ENCODE assay signal across 20 cellular contexts in the genomic region with DNA sequence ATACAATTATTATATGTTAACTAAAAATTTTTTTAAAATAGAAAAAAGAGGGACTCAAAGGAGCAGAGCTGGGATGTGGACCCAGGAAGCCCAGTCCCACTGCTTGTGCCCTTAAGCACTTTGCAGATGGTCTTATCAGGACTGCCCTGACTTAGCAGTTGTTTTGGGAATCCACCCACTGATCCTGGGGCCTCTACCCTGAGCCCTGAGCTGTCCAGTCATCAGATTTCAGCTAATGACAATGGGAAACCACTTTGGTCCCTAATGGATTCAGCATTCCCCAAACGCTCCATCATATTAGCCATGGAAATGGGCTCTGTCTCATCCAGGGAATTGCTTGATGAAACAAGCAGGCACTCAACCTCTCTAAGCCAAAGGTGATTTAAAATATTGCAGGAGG. TPM values are rescaled to one million over a fixed set of nuclear protein-coding genes. Genes with fewer than 3 reads are reported as not detected.
DNase-seq lines count a peak whose midpoint lies in the region; ATAC-seq and TF ChIP-seq lines count a peak whose summit lies in the region.
"Had no signal": no experiment of that assay in that cellular context is flagged by ENCODE, and none has a peak within 500 bp of the region (broad histone marks: within the 10 kb centered on the region; RNA-seq: fewer than 3 reads in every experiment).

No MANE protein-coding gene starts in this region.

- no peak for TF ChIP-seq POLR2A in esophagus muscularis mucosa (IDR thresholded peaks at IDR 0.05; ENCODE audit: low read depth)
- TF ChIP-seq POLR2A in GM18505 (IDR thresholded peaks at IDR 0.05; ENCODE audit: borderline replicate concordance, extremely low read depth, insufficient read depth, insufficient read length), result no peak

- H4K20me1 ChIP-seq in neural progenitor cell (ENCODE audit: low read depth), result no peaks in the 10 kb centered on the region
- H4K20me1 ChIP-seq: BLaER1 had no signal

- H2AFZ ChIP-seq in neural progenitor cell (replicated peaks), result no peak overlapping the region
- H2AFZ ChIP-seq: GM23248 had no signal

- H3K36me3 ChIP-seq in esophagus muscularis mucosa, result no peaks in the 10 kb centered on the region
- no peaks in the 10 kb centered on the region for H3K36me3 ChIP-seq in neural progenitor cell
- H3K36me3 ChIP-seq: BLaER1 had no signal

- H3K4me3 Mint-ChIP-seq in neural progenitor cell, result no peak overlapping the region
- H3K4me3 Mint-ChIP-seq: B cell; CD4-positive, CD25-positive, alpha-beta regulatory T cell; CD8-positive, alpha-beta memory T cell had no signal

- H3K4me1 Mint-ChIP-seq in neural progenitor cell, result peaks cover 9% of the 10 kb centered on the region
- H3K4me1 Mint-ChIP-seq: B cell; CD4-positive, CD25-positive, alpha-beta regulatory T cell; CD8-positive, alpha-beta memory T cell had no signal

- no peaks in the 10 kb centered on the region for H3K36me3 Mint-ChIP-seq in neural progenitor cell
- H3K36me3 Mint-ChIP-seq: CD4-positive, CD25-positive, alpha-beta regulatory T cell; CD8-positive, alpha-beta memory T cell had no signal

- TF ChIP-seq CTCF in esophagus muscularis mucosa (IDR thresholded peaks at IDR 0.05) (no peak), neural progenitor cell (IDR thresholded peaks at IDR 0.05) (no peak)

- H3F3A ChIP-seq in neural progenitor cell (ENCODE audit: low read depth), result no peaks in the 10 kb centered on the region

- H3K9me3 ChIP-seq in esophagus muscularis mucosa, result no peaks in the 10 kb centered on the region
- H3K9me3 ChIP-seq in neural progenitor cell (ENCODE audit: low read depth), result no peaks in the 10 kb centered on the region
- H3K9me3 ChIP-seq: BLaER1 had no signal

- H3K4me3 ChIP-seq in esophagus muscularis mucosa (no peak overlapping the region), neural progenitor cell (no peak overlapping the region)
- H3K4me3 ChIP-seq: BLaER1, GM23248 had no signal

- DNase-seq in NCI-H82 (lab: John Stamatoyannopoulos, UW) (peak; percentile 33), NCI-H82 treated with DMSO at 0.1 percent for 48 hours (lab: John Stamatoyannopoulos, UW; ENCODE audit: unreplicated experiment) (no peak), esophagus muscularis mucosa (ENCODE audit: extremely low spot score) (no peak), neural progenitor cell (ENCODE audit: low spot score) (peak; percentile 27), SW 1271 (lab: John Stamatoyannopoulos, UW) (no peak)
- DNase-seq: CD4-positive, CD25-positive, alpha-beta regulatory T cell; CD8-positive, alpha-beta memory T cell; DMS 273 treated with DMSO at 0.1 percent for 48 hours; DMS79; EL; GF-D8; GM23248; H7; HCEC 1CT had no signal

- no CpG with 5 or more reads among the region's 1 CpG for WGBS in esophagus muscularis mucosa

- H3K4me1 ChIP-seq in esophagus muscularis mucosa (peaks cover 0 to 33% (median 23%) of the 10 kb centered on the region in 4 donors), neural progenitor cell (peaks cover 3% of the 10 kb centered on the region)
- H3K4me1 ChIP-seq: BLaER1 had no signal

- no peaks in the 10 kb centered on the region for H3K79me2 ChIP-seq in neural progenitor cell (ENCODE audit: low read depth)

- no peak overlapping the region for H3K4me2 ChIP-seq in neural progenitor cell
- H3K4me2 ChIP-seq: BLaER1 had no signal

- H3K27ac Mint-ChIP-seq in neural progenitor cell, result no peak overlapping the region
- H3K27ac Mint-ChIP-seq: B cell; CD4-positive, CD25-positive, alpha-beta regulatory T cell; CD8-positive, alpha-beta memory T cell had no signal

- H3K27ac ChIP-seq in esophagus muscularis mucosa (replicated peaks in 1 of 4) (peak overlapping the region; percentile 47 to 80 (median 75)), neural progenitor cell (no peak overlapping the region)
- H3K27ac ChIP-seq: 22Rv1, BLaER1, C4-2B, GM23248 had no signal

- peaks cover 8% of the 10 kb centered on the region for H3K27me3 Mint-ChIP-seq in neural progenitor cell (ENCODE audit: insufficient read depth, low read depth)
- H3K27me3 Mint-ChIP-seq: B cell had no signal

- intact Hi-C loops in esophagus muscularis mucosa (cut with DNase I), result no loop called here

- no peaks in the 10 kb centered on the region for H3K27me3 ChIP-seq in esophagus muscularis mucosa
- no peaks in the 10 kb centered on the region for H3K27me3 ChIP-seq in neural progenitor cell
- H3K27me3 ChIP-seq: BLaER1 had no signal

- TF ChIP-seq EP300 in esophagus muscularis mucosa (IDR thresholded peaks at IDR 0.05), result no peak

- H3K9ac ChIP-seq in neural progenitor cell, result no peak overlapping the region
- H3K9ac ChIP-seq: BLaER1, GM23248 had no signal

- ATAC-seq in GM18505 (IDR thresholded peaks at IDR 0.05; ENCODE audit: unreplicated experiment), result no peak
- no peak for ATAC-seq in GM18907 (IDR thresholded peaks at IDR 0.05; ENCODE audit: unreplicated experiment)

- no peaks in the 10 kb centered on the region for H3K9me3 Mint-ChIP-seq in neural progenitor cell

RNA-seq across cellular contexts. Expression of a gene that starts 22.5 kb away (rescaled TPM):
- total RNA-seq in esophagus muscularis mucosa, result 10 to 100 TPM; 24.7 to 47.9 (median 30.4) TPM
- total RNA-seq in neural progenitor cell (ENCODE audit: low replicate concordance), result 3.0 and 6.6 TPM in 2 replicates
- total RNA-seq: CD8-positive, alpha-beta memory T cell; GM23248 had no signal

Comparison
In these comparisons a context has a peak if more than half of its experiments do, and no peak if none do; other contexts are left out.
1. DNase-seq: peak in NCI-H82 (single experiment) and neural progenitor cell (single experiment); none in NCI-H82 treated with DMSO at 0.1 percent for 48 hours (single experiment), esophagus muscularis mucosa (single experiment) and SW 1271 (0 of 2).